9 cellular contexts compared by ENCODE assay signal in genomic region chr6:157235600-157236039, GRCh38.
DNase-seq lines count a peak whose midpoint lies in the region; ATAC-seq and TF ChIP-seq lines count a peak whose summit lies in the region.
"Had no signal": no experiment of that assay in that cellular context is flagged by ENCODE, and none has a peak within 500 bp of the region (broad histone marks: within the 10 kb centered on the region; RNA-seq: fewer than 3 reads in every experiment).

No MANE protein-coding gene starts in this region.

- POLR2A ChIA-PET in OCI-LY7 (lab: Charles Lee), result no interaction called here

- H3K9me3 ChIP-seq in Peyer's patch, result no peaks in the 10 kb centered on the region
- no peaks in the 10 kb centered on the region for H3K9me3 ChIP-seq in cardiac muscle cell (ENCODE audit: low read depth)
- H3K9me3 ChIP-seq in uterus, result no peaks in the 10 kb centered on the region
- H3K9me3 ChIP-seq in OCI-LY7 (ENCODE audit: low read length), result no peaks in the 10 kb centered on the region

- no peaks in the 10 kb centered on the region for H4K20me1 ChIP-seq in OCI-LY7 (ENCODE audit: insufficient read depth, low read length)

- H3K27me3 ChIP-seq in Peyer's patch (no peaks in the 10 kb centered on the region), cardiac muscle cell (peaks cover 67% of the 10 kb centered on the region), uterus (no peaks in the 10 kb centered on the region)

- CTCF ChIA-PET in OCI-LY7 (lab: Charles Lee; ENCODE audit: unreplicated experiment), result no interaction called here

- peak overlapping the region; percentile 16 to 58 (median 33) for H3K27ac ChIP-seq in Peyer's patch
- no peak overlapping the region for H3K27ac ChIP-seq in cardiac muscle cell
- H3K27ac ChIP-seq in uterus, result peak overlapping the region; percentile 76 to 89
- H3K27ac ChIP-seq in OCI-LY7 (ENCODE audit: low read depth, low read length, poor library complexity, severe bottlenecking), result no peak overlapping the region
- H3K27ac ChIP-seq: VCaP had no signal

- DNase-seq in Peyer's patch (peak; percentile 49 to 76 (median 74)), amniotic epithelial cell (ENCODE audit: low read depth) (peak; percentile 37), cardiac muscle cell (ENCODE audit: low read depth in 1 of 2, low spot score in 1 of 2) (peak; percentile 67 to 71), occipital lobe (lab: John Stamatoyannopoulos, UW) (peak; percentile 63), uterus (peak; percentile 73), OCI-LY7 (ENCODE audit: low spot score) (no peak)

- H3K36me3 ChIP-seq in Peyer's patch, result no peaks in the 10 kb centered on the region
- no peaks in the 10 kb centered on the region for H3K36me3 ChIP-seq in cardiac muscle cell
- no peaks in the 10 kb centered on the region for H3K36me3 ChIP-seq in uterus
- no peaks in the 10 kb centered on the region for H3K36me3 ChIP-seq in OCI-LY7 (ENCODE audit: insufficient read depth, low read length)

- TF ChIP-seq POLR2A in Peyer's patch (IDR thresholded peaks at IDR 0.05), result no peak
- TF ChIP-seq POLR2A in uterus (IDR thresholded peaks at IDR 0.05), result peak in 1 of 2 donors; percentile 43

- H3K4me1 ChIP-seq in Peyer's patch, result peaks cover 0 to 29% (median 13%) of the 10 kb centered on the region in 4 donors
- H3K4me1 ChIP-seq in cardiac muscle cell (ENCODE audit: low read depth), result no peaks in the 10 kb centered on the region
- no peaks in the 10 kb centered on the region for H3K4me1 ChIP-seq in uterus
- H3K4me1 ChIP-seq in OCI-LY7 (ENCODE audit: insufficient read depth, low read length, poor library complexity, severe bottlenecking), result no peaks in the 10 kb centered on the region

- no peaks in the 10 kb centered on the region for H3K79me2 ChIP-seq in OCI-LY7 (ENCODE audit: insufficient read depth, low read depth, low read length)

- H3K9me2 ChIP-seq in OCI-LY7 (ENCODE audit: insufficient read depth, low read length), result no peaks in the 10 kb centered on the region

- intact Hi-C loops in uterus (cut with DNase I; ENCODE audit: low total_unique reads), result no loop called here
- intact Hi-C loops in OCI-LY7 (cut with micrococcal nuclease; ENCODE audit: unreplicated experiment), result no loop called here

- no peak overlapping the region for H3K4me2 ChIP-seq in OCI-LY7 (ENCODE audit: low read length)

- ATAC-seq in GM18867 (IDR thresholded peaks at IDR 0.05; ENCODE audit: unreplicated experiment) (peak; percentile 40), GM18873 (IDR thresholded peaks at IDR 0.05; ENCODE audit: low FRiP score, unreplicated experiment) (no peak)

- no TSS peak for BruUV-seq in OCI-LY7 (replicated peaks; lab: Mats Ljungman, UMichigan)

- H2AFZ ChIP-seq in OCI-LY7 (ENCODE audit: low read length), result no peak overlapping the region

- H3K4me3 ChIP-seq in Peyer's patch (peak overlapping the region; percentile 45 to 65 (median 54)), cardiac muscle cell (peak overlapping the region; percentile 30), uterus (peak overlapping the region; percentile 43 to 44), OCI-LY7 (ENCODE audit: low read depth, low read length, poor library complexity, severe bottlenecking) (no peak overlapping the region)

- TF ChIP-seq CTCF in Peyer's patch (IDR thresholded peaks at IDR 0.05), result peak in 5 of 6 experiments; percentile 12 to 62 (median 59)
- TF ChIP-seq CTCF in cardiac muscle cell (IDR thresholded peaks at IDR 0.05; ENCODE audit: low read depth, low read length), result peak; percentile 73
- peak; percentile 47 to 80 (median 60) for TF ChIP-seq CTCF in uterus (IDR thresholded peaks at IDR 0.05)
- no peak for TF ChIP-seq CTCF in OCI-LY7 (conservative IDR thresholded peaks at IDR 0.05; ENCODE audit: low read length)

Comparison
In these comparisons a context has a peak if more than half of its experiments do, and no peak if none do; other contexts are left out.
1. H3K27ac ChIP-seq: peak in Peyer's patch (4 of 4) and uterus (2 of 2); none in cardiac muscle cell (single experiment) and OCI-LY7 (single experiment).